Comparison of ENCODE assay signal across 20 cellular contexts in genomic region chr20:4513720-4514119, GRCh38.
A peak's percentile ranks its signal among the peaks of the same experiment; 100 is the strongest.
DNase-seq lines count a peak whose midpoint lies in the region; ATAC-seq, FAIRE-seq and TF ChIP-seq lines count a peak whose summit lies in the region.
"Had no signal": no experiment of that assay in that cellular context is flagged by ENCODE, and none has a peak within 500 bp of the region (broad histone marks: within the 10 kb centered on the region; RNA-seq: fewer than 3 reads in every experiment).

No MANE protein-coding gene starts in this region.

- H3K27me3 ChIP-seq in bronchial epithelial cell (ENCODE audit: control insufficient read depth, insufficient read depth, low read length) = no peaks in the 10 kb centered on the region
- H3K27me3 ChIP-seq: ascending aorta, BE2C, ovary had no signal

- H3K36me3 ChIP-seq in bronchial epithelial cell (ENCODE audit: control insufficient read depth, insufficient read depth, low read length) = no peaks in the 10 kb centered on the region
- H3K36me3 ChIP-seq: ascending aorta, BE2C, ovary had no signal

- no peak for ATAC-seq in GM18520 (IDR thresholded peaks at IDR 0.05; ENCODE audit: unreplicated experiment)
- ATAC-seq: GM23338 had no signal

- DNase-seq in AG10803 (ENCODE audit: low read depth) (peak; percentile 42), NCI-H226 (peak; percentile 71), bronchial epithelial cell (ENCODE audit: low read depth) (peak; percentile 88), kidney tubule cell (ENCODE audit: low spot score) (peak; percentile 86), RPMI8226 (no peak), globus pallidus (ENCODE audit: low spot score) (no peak), mesenteric fat pad (ENCODE audit: low spot score) (no peak)
- DNase-seq: activated CD4-positive, alpha-beta T cell treated with anti-CD3 and anti-CD28 coated beads, Interleukin-2, amount 50 U/mL, for 4 hours; BE2C; DMS79 treated with DMSO at 0.1 percent for 48 hours; endodermal cell; midbrain; MM.1S; ovary; stimulated activated CD4-positive, alpha-beta T cell treated with anti-CD3 and anti-CD28 coated beads, Interleukin-2, amount 100 ng/mL, for 24 hours had no signal

- H3K4me3 ChIP-seq in AG10803 (ENCODE audit: low read length) = no peak overlapping the region
- H3K4me3 ChIP-seq in bronchial epithelial cell (ENCODE audit: low read depth, low read length) = no peak overlapping the region
- H3K4me3 ChIP-seq: ascending aorta, GM23338, ovary had no signal

- FAIRE-seq in bronchial epithelial cell (lab: Jason Lieb, UNC) = no peak
- FAIRE-seq: GM12891, GM19239 had no signal

- TF ChIP-seq CTCF in AG10803 (conservative IDR thresholded peaks at IDR 0.05; ENCODE audit: low read length) (no peak), bronchial epithelial cell (IDR thresholded peaks at IDR 0.05; ENCODE audit: insufficient read depth, low read length, severe bottlenecking) (no peak)

Comparison
In these comparisons a context has a peak if more than half of its experiments do, and no peak if none do; other contexts are left out.
1. DNase-seq: peak in AG10803 (single experiment), NCI-H226 (single experiment), bronchial epithelial cell (single experiment) and kidney tubule cell (single experiment); none in RPMI8226 (single experiment), globus pallidus (single experiment) and mesenteric fat pad (single experiment).